Comparison of ENCODE assay signal across 10 cellular contexts in the genomic region with DNA sequence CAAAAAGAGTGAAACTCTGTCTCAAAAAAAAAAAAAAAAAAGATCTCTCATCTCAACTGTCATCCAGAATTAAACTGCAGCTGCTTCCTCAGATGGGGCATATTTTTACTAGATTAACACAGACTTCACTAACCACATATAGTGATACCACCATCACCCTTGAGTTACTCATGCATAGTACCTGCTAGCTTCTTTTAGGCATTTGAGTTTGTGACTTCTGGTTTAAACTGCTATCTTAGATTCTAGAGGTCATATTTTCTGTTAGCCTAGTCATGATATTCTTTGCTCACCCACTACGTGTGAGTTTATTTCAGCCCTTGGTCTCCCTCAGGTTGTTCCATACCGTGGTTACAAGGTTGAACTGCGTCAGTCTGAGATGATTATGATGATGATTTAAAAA.
DNase-seq lines count a peak whose midpoint lies in the region; ATAC-seq lines count a peak whose summit lies in the region.
"Had no signal": no experiment of that assay in that cellular context is flagged by ENCODE, and none has a peak within 500 bp of the region (broad histone marks: within the 10 kb centered on the region; RNA-seq: fewer than 3 reads in every experiment).

No MANE protein-coding gene starts in this region.

- DNase-seq in kidney glomerular epithelial cell (lab: John Stamatoyannopoulos, UW) (no peak), activated gamma-delta T cell treated with Interleukin-2 at 50 U/mL for 16 hours (no peak), Right ventricle myocardium inferior (ENCODE audit: missing footprints) (no peak), NCI-H526 (lab: John Stamatoyannopoulos, UW) (no peak)
- DNase-seq: activated CD4-positive, alpha-beta T cell treated with anti-CD3 and anti-CD28 coated beads, Interleukin-2, amount 10 ng/mL, durations not matched to agents 7 days and 5 days had no signal

- intact Hi-C loops in Right ventricle myocardium inferior (cut with DNase I): no loop called here

- H3K9me3 Mint-ChIP-seq in activated T-helper 17 cell treated with anti-CD3 and anti-CD28 coated beads, Interleukin-2, amount 50 U/mL, for 72 hours: no peaks in the 10 kb centered on the region

- peaks cover 7% of the 10 kb centered on the region for H3K27me3 Mint-ChIP-seq in activated T-helper 17 cell treated with anti-CD3 and anti-CD28 coated beads, Interleukin-2, amount 50 U/mL, for 72 hours
- H3K27me3 Mint-ChIP-seq: activated CD4-positive, alpha-beta T cell treated with anti-CD3 and anti-CD28 coated beads, Interleukin-2, amount 10 ng/mL, durations not matched to agents 7 days and 5 days had no signal

- H3K27ac Mint-ChIP-seq in activated T-helper 17 cell treated with anti-CD3 and anti-CD28 coated beads, Interleukin-2, amount 50 U/mL, for 72 hours: no peak overlapping the region
- H3K27ac Mint-ChIP-seq: activated CD4-positive, alpha-beta T cell treated with anti-CD3 and anti-CD28 coated beads, Interleukin-2, amount 10 ng/mL, durations not matched to agents 7 days and 5 days had no signal

- ATAC-seq in GM18508 (IDR thresholded peaks at IDR 0.05; ENCODE audit: insufficient read depth, unreplicated experiment) (peak; percentile 91), GM21381 (IDR thresholded peaks at IDR 0.05; ENCODE audit: unreplicated experiment) (peak; percentile 89), HG03066 (IDR thresholded peaks at IDR 0.05; ENCODE audit: low read depth, unreplicated experiment) (peak; percentile 90), Right ventricle myocardium inferior (no peak)
- peak; percentile 23 for ATAC-seq in activated T-helper 17 cell treated with anti-CD3 and anti-CD28 coated beads, Interleukin-2, amount 50 U/mL, for 72 hours (replicated peaks)
- ATAC-seq: sciatic nerve had no signal

- H3K36me3 Mint-ChIP-seq in activated T-helper 17 cell treated with anti-CD3 and anti-CD28 coated beads, Interleukin-2, amount 50 U/mL, for 72 hours (ENCODE audit: low read depth): no peaks in the 10 kb centered on the region

- H3K4me3 Mint-ChIP-seq in activated T-helper 17 cell treated with anti-CD3 and anti-CD28 coated beads, Interleukin-2, amount 50 U/mL, for 72 hours: no peak overlapping the region
- H3K4me3 Mint-ChIP-seq: activated CD4-positive, alpha-beta T cell treated with anti-CD3 and anti-CD28 coated beads, Interleukin-2, amount 10 ng/mL, durations not matched to agents 7 days and 5 days had no signal

- no peaks in the 10 kb centered on the region for H3K4me1 Mint-ChIP-seq in activated T-helper 17 cell treated with anti-CD3 and anti-CD28 coated beads, Interleukin-2, amount 50 U/mL, for 72 hours
